Comparison of ENCODE assay signal across 14 cellular contexts in genomic region chrY:19743331-19743730, GRCh38. TPM values are rescaled to one million over a fixed set of nuclear protein-coding genes. Genes with fewer than 3 reads are reported as not detected.
DNase-seq lines count a peak whose midpoint lies in the region; ATAC-seq and TF ChIP-seq lines count a peak whose summit lies in the region.
"Had no signal": no experiment of that assay in that cellular context is flagged by ENCODE, and none has a peak within 500 bp of the region (broad histone marks: within the 10 kb centered on the region; RNA-seq: fewer than 3 reads in every experiment).

No MANE protein-coding gene starts in this region.

- in situ Hi-C loops in KBM-7 (cut with MboI; ENCODE audit: low pct_unique_long_range_greater_than_20kb, low sequenced_read_pairs): no loop called here

- H3K27me3 ChIP-seq in DND-41 (ENCODE audit: insufficient read depth, low read length, poor library complexity): no peaks in the 10 kb centered on the region
- no peaks in the 10 kb centered on the region for H3K27me3 ChIP-seq in duodenal mucosa (ENCODE audit: control insufficient read depth in 1 of 2, insufficient read depth in 2 of 2, low read length in 2 of 2)
- H3K27me3 ChIP-seq in naive thymus-derived CD4-positive, alpha-beta T cell (ENCODE audit: control insufficient read depth in 2 of 2, insufficient read depth in 2 of 2, low read length in 2 of 2): no peaks in the 10 kb centered on the region
- H3K27me3 ChIP-seq: gastrocnemius medialis, left lung had no signal

- H3K36me3 Mint-ChIP-seq in naive thymus-derived CD4-positive, alpha-beta T cell: peaks cover 0 to 15% (median 0%) of the 10 kb centered on the region in 5 donors

- POLR2A ChIA-PET in naive thymus-derived CD4-positive, alpha-beta T cell (lab: Charles Lee): interaction anchor here (1.0 to 3.8 kb wide), 4 partner anchors 12 to 509 kb away, joined by 3 to 42 read pairs (median 4); no protein-coding TSS in a partner anchor

- H3K4me2 ChIP-seq in DND-41 (ENCODE audit: insufficient read depth, low read length): peak overlapping the region; percentile 74

- peaks cover 0 to 55% (median 21%) of the 10 kb centered on the region in 7 donors for H3K4me1 Mint-ChIP-seq in naive thymus-derived CD4-positive, alpha-beta T cell

- ATAC-seq in DND-41 (ENCODE audit: insufficient read depth, low read depth): no peak
- no peak for ATAC-seq in naive thymus-derived CD4-positive, alpha-beta T cell
- ATAC-seq: left lung had no signal

- H3K9ac ChIP-seq in DND-41 (ENCODE audit: low read depth, low read length) (peak overlapping the region; percentile 79), duodenal mucosa (ENCODE audit: low read depth in 1 of 2, low read length in 2 of 2) (peak overlapping the region in 1 of 2 donors; percentile 86)

- DNase-seq in DND-41: no peak
- peak; percentile 5 for DNase-seq in KBM-7
- no peak for DNase-seq in naive thymus-derived CD4-positive, alpha-beta T cell
- no peak for DNase-seq in NCI-H82 (lab: John Stamatoyannopoulos, UW)
- DNase-seq in activated CD4-positive, CD25-positive, alpha-beta regulatory T cell (lab: John Stamatoyannopoulos, UW): no peak
- DNase-seq in NOMO-1 treated with DMSO at 0.1 percent for 48 hours (lab: John Stamatoyannopoulos, UW; ENCODE audit: unreplicated experiment): no peak
- DNase-seq in DMS 273 (lab: John Stamatoyannopoulos, UW; ENCODE audit: unreplicated experiment): no peak
- DNase-seq: activated CD8-positive, alpha-beta memory T cell treated with anti-CD3 and anti-CD28 coated beads, Interleukin-2, amount 50 U/mL, for 48 hours; gastrocnemius medialis; left lung; NCI-H1436; retina had no signal

- H4K20me1 ChIP-seq in DND-41 (ENCODE audit: insufficient read depth, low read length): no peaks in the 10 kb centered on the region

- H3K27ac Mint-ChIP-seq in naive thymus-derived CD4-positive, alpha-beta T cell: peak overlapping the region in 4 of 9 donors; percentile 33 to 97 (median 96)

- H3K27ac ChIP-seq in DND-41 (ENCODE audit: low read length) (peak overlapping the region; percentile 95), duodenal mucosa (ENCODE audit: low read depth, low read length) (no peak overlapping the region)
- H3K27ac ChIP-seq in naive thymus-derived CD4-positive, alpha-beta T cell (ENCODE audit: low read depth, low read length): no peak overlapping the region

- intact Hi-C loops in naive thymus-derived CD4-positive, alpha-beta T cell (cut with micrococcal nuclease): loop anchor here in 1 of 2 donors (5.0 to 10.0 kb wide), 2 partner anchors 309 to 834 kb away; partner anchors contain the start of gene EIF1AY

- H3K4me3 Mint-ChIP-seq in naive thymus-derived CD4-positive, alpha-beta T cell: peak overlapping the region in 5 of 10 donors; percentile 84 to 98 (median 97)

- CTCF ChIA-PET in naive thymus-derived CD4-positive, alpha-beta T cell (lab: Charles Lee): no interaction called here

- H3K4me3 ChIP-seq in DND-41 (ENCODE audit: low read depth in 1 of 2, low read length in 2 of 2): peak overlapping the region in 1 of 2 experiments; percentile 58; a peak in 3 of 4 replicates
- H3K4me3 ChIP-seq in duodenal mucosa (ENCODE audit: low read depth in 1 of 2, low read length in 2 of 2): peak overlapping the region; percentile 84 to 97
- peak overlapping the region; percentile 60 for H3K4me3 ChIP-seq in naive thymus-derived CD4-positive, alpha-beta T cell (ENCODE audit: low read length)

- H3K9me3 ChIP-seq in DND-41 (ENCODE audit: insufficient read depth, low read length, severe bottlenecking) (no peaks in the 10 kb centered on the region), duodenal mucosa (ENCODE audit: control insufficient read depth in 1 of 2, low read length in 2 of 2) (no peaks in the 10 kb centered on the region)
- no peaks in the 10 kb centered on the region for H3K9me3 ChIP-seq in naive thymus-derived CD4-positive, alpha-beta T cell (ENCODE audit: control insufficient read depth in 2 of 3, low read length in 3 of 3)
- H3K9me3 ChIP-seq: gastrocnemius medialis, left lung had no signal

- TF ChIP-seq CTCF in DND-41 (IDR thresholded peaks at IDR 0.05; ENCODE audit: borderline replicate concordance, extremely low read depth, low read length, poor library complexity, severe bottlenecking): no peak

- no peaks in the 10 kb centered on the region for H3K27me3 Mint-ChIP-seq in naive thymus-derived CD4-positive, alpha-beta T cell

- no peak overlapping the region for H2AFZ ChIP-seq in DND-41 (ENCODE audit: low read depth, low read length)

- peaks cover 46% of the 10 kb centered on the region for H3K36me3 ChIP-seq in DND-41 (ENCODE audit: insufficient read depth, low read length)
- H3K36me3 ChIP-seq in duodenal mucosa (ENCODE audit: control insufficient read depth in 1 of 2, insufficient read depth in 2 of 2, low read length in 2 of 2): peaks cover 4 to 11% of the 10 kb centered on the region in 2 donors
- H3K36me3 ChIP-seq in naive thymus-derived CD4-positive, alpha-beta T cell (ENCODE audit: control insufficient read depth in 2 of 3, insufficient read depth in 3 of 3, low read length in 3 of 3): peaks cover 0 to 3% (median 0%) of the 10 kb centered on the region in 3 experiments
- H3K36me3 ChIP-seq: gastrocnemius medialis had no signal

- peaks cover 70% of the 10 kb centered on the region for H3K79me2 ChIP-seq in DND-41 (ENCODE audit: insufficient read depth, low read length)

- H3K4me1 ChIP-seq in DND-41 (ENCODE audit: insufficient read depth, low read length) (peaks cover 51% of the 10 kb centered on the region), duodenal mucosa (ENCODE audit: control insufficient read depth in 1 of 2, insufficient read depth in 2 of 2, low read length in 2 of 2) (peaks cover 5 to 8% of the 10 kb centered on the region in 2 donors)
- H3K4me1 ChIP-seq in naive thymus-derived CD4-positive, alpha-beta T cell (ENCODE audit: control insufficient read depth in 2 of 2, insufficient read depth in 2 of 2, low read length in 2 of 2): peaks cover 0 to 9% of the 10 kb centered on the region in 2 donors

- no peaks in the 10 kb centered on the region for H3K9me3 Mint-ChIP-seq in naive thymus-derived CD4-positive, alpha-beta T cell

RNA-seq across cellular contexts. Expression of gene KDM5D, which starts 1.2 kb away (rescaled TPM):
- 100 to 1,000 TPM in 4 of 5 experiments, 10 to 100 TPM in 1; 74.5 to 197 (median 137) TPM for total RNA-seq in naive thymus-derived CD4-positive, alpha-beta T cell
- polyA plus RNA-seq in naive thymus-derived CD4-positive, alpha-beta T cell: not detected
- total RNA-seq: cardiac septum had no signal
